Comparison of ENCODE assay signal across 33 cellular contexts in the genomic region with DNA sequence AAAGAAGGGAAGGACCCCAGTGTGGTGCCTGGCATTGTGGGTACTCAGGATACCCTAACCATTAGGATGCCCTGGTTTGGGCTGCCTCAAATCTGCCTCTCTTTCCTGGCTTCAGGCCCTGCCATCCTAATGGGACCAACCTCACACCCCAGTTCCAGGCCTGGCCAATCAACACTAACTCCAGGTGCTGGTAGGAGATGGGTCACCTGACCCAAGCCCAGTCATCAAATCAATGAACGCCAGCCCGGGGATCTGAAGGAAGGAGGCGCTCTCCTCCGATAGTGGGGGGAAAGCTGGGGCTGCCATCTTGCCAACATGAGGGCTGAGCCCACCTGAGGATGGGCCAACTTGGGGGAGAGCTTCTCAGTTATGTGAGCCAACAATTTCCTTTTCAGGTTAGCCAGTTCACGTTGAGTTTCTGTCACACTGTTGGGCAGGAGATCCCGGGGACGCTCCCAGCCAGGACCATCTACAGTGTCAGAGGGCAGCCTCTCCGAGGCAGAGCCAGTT. TPM values are rescaled to one million over a fixed set of nuclear protein-coding genes. Genes with fewer than 3 reads are reported as not detected.
"Had no signal": no experiment of that assay in that cellular context is flagged by ENCODE, and none has a peak within 500 bp of the region (broad histone marks: within the 10 kb centered on the region; RNA-seq: fewer than 3 reads in every experiment).

No MANE protein-coding gene starts in this region.

- H3K27me3 ChIP-seq: brain microvascular endothelial cell had no signal

- ATAC-seq: activated CD8-positive, alpha-beta T cell treated with anti-CD3 and anti-CD28 coated beads for 36 hours; activated T-cell treated with anti-CD3 and anti-CD28 coated beads, Interleukin-2, amount 50 U/mL, for 72 hours had no signal

- H2AFZ ChIP-seq: PC-9 had no signal

- H3K4me3 Mint-ChIP-seq: activated CD8-positive, alpha-beta T cell treated with anti-CD3 and anti-CD28 coated beads for 36 hours; activated naive CD4-positive, alpha-beta T cell treated with anti-CD3 and anti-CD28 coated beads for 36 hours; activated naive CD8-positive, alpha-beta T cell treated with anti-CD3 and anti-CD28 coated beads for 36 hours; activated T-cell treated with anti-CD3 and anti-CD28 coated beads, Interleukin-2, amount 50 U/mL, for 72 hours had no signal

- FAIRE-seq: RCC 7860 had no signal

- DNase-seq: activated CD4-positive, alpha-beta T cell treated with anti-CD3 and anti-CD28 coated beads for 1 hour; activated CD4-positive, alpha-beta T cell treated with anti-CD3 and anti-CD28 coated beads for 48 hours; activated CD4-positive, alpha-beta T cell treated with anti-CD3 and anti-CD28 coated beads, Interleukin-2, amount 50 U/mL, for 4 hours; activated CD4-positive, CD25-positive, alpha-beta regulatory T cell; activated CD8-positive, alpha-beta T cell treated with anti-CD3 and anti-CD28 coated beads for 36 hours; activated gamma-delta T cell treated with Interleukin-2 at 50 U/mL for 16 hours; activated naive CD4-positive, alpha-beta T cell treated with anti-CD3 and anti-CD28 coated beads for 36 hours; activated naive CD8-positive, alpha-beta T cell treated with anti-CD3 and anti-CD28 coated beads for 36 hours; activated T-cell treated with anti-CD3 and anti-CD28 coated beads, Interleukin-2, amount 50 U/mL, for 1 hour; activated T-cell treated with anti-CD3 and anti-CD28 coated beads, Interleukin-2, amount 50 U/mL, for 72 hours; amniotic stem cell; aorta; brain microvascular endothelial cell; central memory CD4-positive, alpha-beta T cell; MM.1S; MV-4-11; NCI-H1092; NCI-H1436 treated with DMSO at 0.1 percent for 48 hours; NCI-H1694 treated with DMSO at 0.1 percent for 48 hours; NCI-H2029; NCI-H345; NCI-H524 treated with DMSO at 0.1 percent for 48 hours; PC-9; Right ventricle myocardium superior; SW 1271; T-helper 1 cell; T-helper 2 cell; T-helper 9 cell had no signal

- H3K27me3 Mint-ChIP-seq: activated CD8-positive, alpha-beta T cell treated with anti-CD3 and anti-CD28 coated beads for 36 hours; activated naive CD8-positive, alpha-beta T cell treated with anti-CD3 and anti-CD28 coated beads for 36 hours had no signal

- H3K9ac ChIP-seq: KMS-11 had no signal

- H3K4me3 ChIP-seq: PC-9 had no signal

- H3K27ac ChIP-seq: brain microvascular endothelial cell, KMS-11, PC-9, RWPE1, VCaP had no signal

- H3K9me3 Mint-ChIP-seq: activated CD8-positive, alpha-beta T cell treated with anti-CD3 and anti-CD28 coated beads for 36 hours; activated naive CD4-positive, alpha-beta T cell treated with anti-CD3 and anti-CD28 coated beads for 36 hours; activated naive CD8-positive, alpha-beta T cell treated with anti-CD3 and anti-CD28 coated beads for 36 hours; activated T-cell treated with anti-CD3 and anti-CD28 coated beads, Interleukin-2, amount 50 U/mL, for 72 hours had no signal

- H3K4me2 ChIP-seq: KMS-11, PC-9 had no signal

- H3K27ac Mint-ChIP-seq: activated naive CD4-positive, alpha-beta T cell treated with anti-CD3 and anti-CD28 coated beads for 36 hours; activated naive CD8-positive, alpha-beta T cell treated with anti-CD3 and anti-CD28 coated beads for 36 hours; activated T-cell treated with anti-CD3 and anti-CD28 coated beads, Interleukin-2, amount 50 U/mL, for 72 hours had no signal

- H3K36me3 ChIP-seq: brain microvascular endothelial cell had no signal

RNA-seq across cellular contexts. Expression of a gene that starts 12.7 kb away (rescaled TPM):
- total RNA-seq: NCI-H460 had no signal

RNA-seq across cellular contexts. Expression of a gene that starts 45.7 kb away (rescaled TPM):
- total RNA-seq: activated naive CD4-positive, alpha-beta T cell treated with anti-CD3 and anti-CD28 coated beads for 36 hours had no signal

RNA-seq across cellular contexts. Expression of a gene that starts 46.2 kb away (rescaled TPM):
- polyA plus RNA-seq: aorta had no signal
